11 cellular contexts compared by ENCODE assay signal in genomic region chr4:186739317-186739716, GRCh38.
"Had no signal": no experiment of that assay in that cellular context is flagged by ENCODE, and none has a peak within 500 bp of the region (broad histone marks: within the 10 kb centered on the region; RNA-seq: fewer than 3 reads in every experiment).

No MANE protein-coding gene starts in this region.

- ATAC-seq: GM23338, HCT116 had no signal

- H3K9ac ChIP-seq: GM23248 had no signal

- H3K27ac ChIP-seq: GM23248 had no signal

- H3K4me2 ChIP-seq: GM23338 had no signal

- H3K36me3 ChIP-seq: HAP-1 had no signal

- FAIRE-seq: H1, H54 had no signal

- H3K4me3 ChIP-seq: GM23248, GM23338, HAP-1 had no signal

- H3K9me3 ChIP-seq: HAP-1 had no signal

- DNase-seq: GM23248, GOT3, H7, H9, HCEC 1CT, HFFc6 had no signal

- H3K4me1 ChIP-seq: HAP-1 had no signal
